8 cellular contexts compared by ENCODE assay signal in genomic region chr12:47079894-47080724, GRCh38. TPM values are rescaled to one million over a fixed set of nuclear protein-coding genes. Genes with fewer than 3 reads are reported as not detected.
A peak's percentile ranks its signal among the peaks of the same experiment; 100 is the strongest.
DNase-seq lines count a peak whose midpoint lies in the region; ATAC-seq and TF ChIP-seq lines count a peak whose summit lies in the region.

A gene with protein sequence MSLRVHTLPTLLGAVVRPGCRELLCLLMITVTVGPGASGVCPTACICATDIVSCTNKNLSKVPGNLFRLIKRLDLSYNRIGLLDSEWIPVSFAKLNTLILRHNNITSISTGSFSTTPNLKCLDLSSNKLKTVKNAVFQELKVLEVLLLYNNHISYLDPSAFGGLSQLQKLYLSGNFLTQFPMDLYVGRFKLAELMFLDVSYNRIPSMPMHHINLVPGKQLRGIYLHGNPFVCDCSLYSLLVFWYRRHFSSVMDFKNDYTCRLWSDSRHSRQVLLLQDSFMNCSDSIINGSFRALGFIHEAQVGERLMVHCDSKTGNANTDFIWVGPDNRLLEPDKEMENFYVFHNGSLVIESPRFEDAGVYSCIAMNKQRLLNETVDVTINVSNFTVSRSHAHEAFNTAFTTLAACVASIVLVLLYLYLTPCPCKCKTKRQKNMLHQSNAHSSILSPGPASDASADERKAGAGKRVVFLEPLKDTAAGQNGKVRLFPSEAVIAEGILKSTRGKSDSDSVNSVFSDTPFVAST (minus strand): TSS chr12:47079959. CDS start chr12:47079002, 957 bp downstream.

- H3K9me3 ChIP-seq in HUES64 (ENCODE audit: insufficient read depth, low read depth, low read length): no peaks in the 10 kb centered on the region

- H3K27me3 ChIP-seq in HUES64 (ENCODE audit: insufficient read depth, low read length): peaks cover 31% of the 10 kb centered on the region

- H3K4me3 ChIP-seq in HUES64 (ENCODE audit: low read length): peak within 1 kb of the TSS; percentile 64

- ATAC-seq in activated CD4-positive, CD25-positive, alpha-beta regulatory T cell treated with anti-CD3 and anti-CD28 coated beads, Interleukin-2, amount 50 U/mL, for 24 hours: peak; percentile 18 to 28

- TF ChIP-seq CTCF in VCaP (conservative IDR thresholded peaks at IDR 0.05): no peak

- under 1% methylated on average over 59 of the region's 59 CpGs for WGBS in HUES64

- H3K27ac ChIP-seq in HUES64 (ENCODE audit: low read depth, low read length) (no peak within 1 kb of the TSS), VCaP (peak within 1 kb of the TSS; percentile 73), cingulate gyrus (ENCODE audit: low read depth, low read length) (peak within 1 kb of the TSS; percentile 83)

- peaks cover 5% of the 10 kb centered on the region; the same call in 1 of the 2 replicates for H3K36me3 ChIP-seq in HUES64 (ENCODE audit: insufficient read depth, low read length)

- DNase-seq in activated CD4-positive, CD25-positive, alpha-beta regulatory T cell (lab: John Stamatoyannopoulos, UW): no peak
- DNase-seq in left kidney (ENCODE audit: low read depth, low spot score) (peak; percentile 75), NAMALWA (ENCODE audit: low spot score) (no peak)
- peak; percentile 32 for DNase-seq in stimulated activated CD4-positive, alpha-beta T cell treated with anti-CD3 and anti-CD28 coated beads, Interleukin-2, amount 100 ng/mL, for 4 hours (ENCODE audit: low read depth)

- peak within 1 kb of the TSS; percentile 11; the same call in 1 of the 2 replicates for H3K9ac ChIP-seq in HUES64 (ENCODE audit: low read depth, low read length)

- H3K4me1 ChIP-seq in HUES64 (ENCODE audit: insufficient read depth, low read length): peaks cover 54% of the 10 kb centered on the region

RNA-seq across cellular contexts. Expression of the gene that starts here (rescaled TPM):
- polyA plus RNA-seq in HUES64 (2013, experiment 1 of 2): 9.4 TPM
- polyA plus RNA-seq in HUES64 (2013, experiment 2 of 2): 11.3 TPM

Comparison
In these comparisons a context has a peak if more than half of its experiments do, and no peak if none do; other contexts are left out.
1. DNase-seq: peak in left kidney (single experiment) and stimulated activated CD4-positive, alpha-beta T cell treated with anti-CD3 and anti-CD28 coated beads, Interleukin-2, amount 100 ng/mL, for 4 hours (single experiment); none in activated CD4-positive, CD25-positive, alpha-beta regulatory T cell (0 of 4) and NAMALWA (single experiment).